29 cellular contexts compared by ENCODE assay signal in genomic region chr2:3305952-3306351, GRCh38.
A peak's percentile ranks its signal among the peaks of the same experiment; 100 is the strongest.
DNase-seq lines count a peak whose midpoint lies in the region; ATAC-seq and TF ChIP-seq lines count a peak whose summit lies in the region.
"Had no signal": no experiment of that assay in that cellular context is flagged by ENCODE, and none has a peak within 500 bp of the region (broad histone marks: within the 10 kb centered on the region; RNA-seq: fewer than 3 reads in every experiment).

No MANE protein-coding gene starts in this region.

- peaks cover 21 to 54% of the 10 kb centered on the region in 2 donors for H3K4me1 Mint-ChIP-seq in natural killer cell treated with Interleukin-12 subunit alpha and Interleukin-12 subunit beta and Interleukin-15 and Interleukin-18, amount 100 ng/mL, for 72 hours (ENCODE audit: low read depth in 2 of 2)
- peaks cover 25 to 30% of the 10 kb centered on the region in 2 donors for H3K4me1 Mint-ChIP-seq in natural killer cell
- peaks cover 10 to 37% (median 25%) of the 10 kb centered on the region in 7 donors for H3K4me1 Mint-ChIP-seq in naive thymus-derived CD4-positive, alpha-beta T cell

- POLR2A ChIA-PET in naive thymus-derived CD4-positive, alpha-beta T cell (lab: Charles Lee) = no interaction called here

- CTCF ChIA-PET in naive thymus-derived CD4-positive, alpha-beta T cell (lab: Charles Lee) = interaction anchor here (0.6 kb wide), 1 partner anchor 902 kb away, joined by 4 read pairs; no protein-coding TSS in a partner anchor

- intact Hi-C loops in natural killer cell (cut with micrococcal nuclease) (no loop called here), upper lobe of right lung (cut with DNase I) (no loop called here)
- intact Hi-C loops in naive thymus-derived CD4-positive, alpha-beta T cell (cut with micrococcal nuclease) = loop anchor here in 1 of 2 donors (10.0 kb wide), 1 partner anchor 461 kb away; no protein-coding TSS in a partner anchor

- H3K36me3 ChIP-seq in naive thymus-derived CD4-positive, alpha-beta T cell (ENCODE audit: control insufficient read depth in 2 of 3, insufficient read depth in 3 of 3, low read length in 3 of 3) = no peaks in the 10 kb centered on the region
- H3K36me3 ChIP-seq in upper lobe of right lung = no peaks in the 10 kb centered on the region
- H3K36me3 ChIP-seq: breast epithelium, gastrocnemius medialis, HAP-1, left ventricle myocardium inferior, thoracic aorta had no signal

- H3K9me3 Mint-ChIP-seq in natural killer cell treated with Interleukin-12 subunit alpha and Interleukin-12 subunit beta and Interleukin-15 and Interleukin-18, amount 100 ng/mL, for 72 hours = no peaks in the 10 kb centered on the region
- H3K9me3 Mint-ChIP-seq in natural killer cell = no peaks in the 10 kb centered on the region
- H3K9me3 Mint-ChIP-seq in naive thymus-derived CD4-positive, alpha-beta T cell = no peaks in the 10 kb centered on the region
- H3K9me3 Mint-ChIP-seq: endodermal cell, immature natural killer cell had no signal

- peaks cover 3 to 4% of the 10 kb centered on the region in 2 donors for H3K4me1 ChIP-seq in naive thymus-derived CD4-positive, alpha-beta T cell (ENCODE audit: control insufficient read depth in 2 of 2, insufficient read depth in 2 of 2, low read length in 2 of 2)
- H3K4me1 ChIP-seq in upper lobe of right lung = no peaks in the 10 kb centered on the region
- H3K4me1 ChIP-seq: breast epithelium had no signal

- peak; percentile 13 for DNase-seq in natural killer cell treated with Interleukin-12 subunit alpha and Interleukin-12 subunit beta and Interleukin-15 and Interleukin-18, amount 100 ng/mL, for 72 hours (ENCODE audit: low spot score)
- DNase-seq in natural killer cell (no peak), epithelial cell of esophagus (ENCODE audit: low read depth) (peak; percentile 27), upper lobe of right lung (no peak), HuH-7.5 (ENCODE audit: low spot score) (no peak), SIG-M5 treated with dmso at 0.1 percent for 504 hours (lab: John Stamatoyannopoulos, UW; ENCODE audit: unreplicated experiment) (no peak)
- no peak for DNase-seq in naive thymus-derived CD4-positive, alpha-beta T cell
- DNase-seq: ACHN; activated CD8-positive, alpha-beta memory T cell treated with anti-CD3 and anti-CD28 coated beads, Interleukin-2, amount 50 U/mL, for 48 hours; activated effector memory CD4-positive, alpha-beta T cell treated with anti-CD3 and anti-CD28 coated beads, Interleukin-2, amount 50 U/mL, for 16 hours; Calu3; endodermal cell; gastrocnemius medialis; hippocampal formation; immature natural killer cell; left ventricle myocardium inferior; NCI-H1048; NCI-H187; NCI-H774; nucleus accumbens; stimulated activated CD4-positive, alpha-beta T cell treated with anti-CD3 and anti-CD28 coated beads, Interleukin-2, amount 100 ng/mL, for 24 hours; T-helper 9 cell had no signal

- H3K4me3 ChIP-seq in epithelial cell of esophagus (ENCODE audit: low read length) (no peak overlapping the region), upper lobe of right lung (no peak overlapping the region)
- no peak overlapping the region for H3K4me3 ChIP-seq in naive thymus-derived CD4-positive, alpha-beta T cell (ENCODE audit: low read length)
- H3K4me3 ChIP-seq: BLaER1, breast epithelium, gastrocnemius medialis, HAP-1, left ventricle myocardium inferior, SK-N-MC, skin epidermis, thoracic aorta had no signal

- no peak for TF ChIP-seq CTCF in natural killer cell (IDR thresholded peaks at IDR 0.05)
- TF ChIP-seq CTCF in epithelial cell of esophagus (IDR thresholded peaks at IDR 0.05; ENCODE audit: insufficient read depth, low read depth, low read length, missing control alignments) = no peak
- TF ChIP-seq CTCF in upper lobe of right lung (IDR thresholded peaks at IDR 0.05) = no peak

- H3K4me3 Mint-ChIP-seq in natural killer cell treated with Interleukin-12 subunit alpha and Interleukin-12 subunit beta and Interleukin-15 and Interleukin-18, amount 100 ng/mL, for 72 hours = peak overlapping the region; percentile 4
- H3K4me3 Mint-ChIP-seq in natural killer cell = no peak overlapping the region
- H3K4me3 Mint-ChIP-seq in naive thymus-derived CD4-positive, alpha-beta T cell = no peak overlapping the region
- H3K4me3 Mint-ChIP-seq: endodermal cell had no signal

- peaks cover under 1% of the 10 kb centered on the region for H3K36me3 Mint-ChIP-seq in natural killer cell treated with Interleukin-12 subunit alpha and Interleukin-12 subunit beta and Interleukin-15 and Interleukin-18, amount 100 ng/mL, for 72 hours
- H3K36me3 Mint-ChIP-seq in natural killer cell = no peaks in the 10 kb centered on the region
- H3K36me3 Mint-ChIP-seq in naive thymus-derived CD4-positive, alpha-beta T cell = peaks cover 0 to 20% (median 1%) of the 10 kb centered on the region in 5 donors

- no peaks in the 10 kb centered on the region for H3K9me3 ChIP-seq in naive thymus-derived CD4-positive, alpha-beta T cell (ENCODE audit: control insufficient read depth in 2 of 3, low read length in 3 of 3)
- H3K9me3 ChIP-seq in upper lobe of right lung = no peaks in the 10 kb centered on the region
- H3K9me3 ChIP-seq: breast epithelium, gastrocnemius medialis, HAP-1, left ventricle myocardium inferior, thoracic aorta had no signal

- H3K27me3 Mint-ChIP-seq in natural killer cell treated with Interleukin-12 subunit alpha and Interleukin-12 subunit beta and Interleukin-15 and Interleukin-18, amount 100 ng/mL, for 72 hours = no peaks in the 10 kb centered on the region
- H3K27me3 Mint-ChIP-seq in natural killer cell (ENCODE audit: low read depth in 2 of 2) = no peaks in the 10 kb centered on the region
- H3K27me3 Mint-ChIP-seq in naive thymus-derived CD4-positive, alpha-beta T cell = no peaks in the 10 kb centered on the region

- no peak for ATAC-seq in natural killer cell treated with Interleukin-12 subunit alpha and Interleukin-12 subunit beta and Interleukin-15 and Interleukin-18, amount 100 ng/mL, for 72 hours
- ATAC-seq in natural killer cell (no peak), upper lobe of right lung (peak; percentile 32), HG03378 (IDR thresholded peaks at IDR 0.05; ENCODE audit: unreplicated experiment) (no peak)
- ATAC-seq in naive thymus-derived CD4-positive, alpha-beta T cell = no peak
- ATAC-seq: gastrocnemius medialis had no signal

- peak overlapping the region; percentile 43 to 77 for H3K27ac Mint-ChIP-seq in natural killer cell treated with Interleukin-12 subunit alpha and Interleukin-12 subunit beta and Interleukin-15 and Interleukin-18, amount 100 ng/mL, for 72 hours
- no peak overlapping the region for H3K27ac Mint-ChIP-seq in natural killer cell
- peak overlapping the region in 5 of 9 donors; percentile 11 to 88 (median 46) for H3K27ac Mint-ChIP-seq in naive thymus-derived CD4-positive, alpha-beta T cell
- H3K27ac Mint-ChIP-seq: endodermal cell had no signal

- no peak overlapping the region for H3K27ac ChIP-seq in naive thymus-derived CD4-positive, alpha-beta T cell (ENCODE audit: low read depth, low read length)
- H3K27ac ChIP-seq in upper lobe of right lung = no peak overlapping the region
- H3K27ac ChIP-seq: BLaER1, breast epithelium, gastrocnemius medialis, left ventricle myocardium inferior, SK-N-MC, skin epidermis, thoracic aorta had no signal

- H3K27me3 ChIP-seq in naive thymus-derived CD4-positive, alpha-beta T cell (ENCODE audit: control insufficient read depth in 2 of 2, insufficient read depth in 2 of 2, low read length in 2 of 2) = no peaks in the 10 kb centered on the region
- no peaks in the 10 kb centered on the region for H3K27me3 ChIP-seq in upper lobe of right lung
- H3K27me3 ChIP-seq: BLaER1, breast epithelium, gastrocnemius medialis had no signal

Comparison
In these comparisons a context has a peak if more than half of its experiments do, and no peak if none do; other contexts are left out.
1. DNase-seq: peak in natural killer cell treated with Interleukin-12 subunit alpha and Interleukin-12 subunit beta and Interleukin-15 and Interleukin-18, amount 100 ng/mL, for 72 hours (single experiment) and epithelial cell of esophagus (single experiment); none in natural killer cell (single experiment), naive thymus-derived CD4-positive, alpha-beta T cell (0 of 9), upper lobe of right lung (single experiment), HuH-7.5 (single experiment) and SIG-M5 treated with dmso at 0.1 percent for 504 hours (single experiment).
2. H3K27ac Mint-ChIP-seq: peak in natural killer cell treated with Interleukin-12 subunit alpha and Interleukin-12 subunit beta and Interleukin-15 and Interleukin-18, amount 100 ng/mL, for 72 hours (2 of 2) and naive thymus-derived CD4-positive, alpha-beta T cell (5 of 9); none in natural killer cell (0 of 2).